In the genomic region with DNA sequence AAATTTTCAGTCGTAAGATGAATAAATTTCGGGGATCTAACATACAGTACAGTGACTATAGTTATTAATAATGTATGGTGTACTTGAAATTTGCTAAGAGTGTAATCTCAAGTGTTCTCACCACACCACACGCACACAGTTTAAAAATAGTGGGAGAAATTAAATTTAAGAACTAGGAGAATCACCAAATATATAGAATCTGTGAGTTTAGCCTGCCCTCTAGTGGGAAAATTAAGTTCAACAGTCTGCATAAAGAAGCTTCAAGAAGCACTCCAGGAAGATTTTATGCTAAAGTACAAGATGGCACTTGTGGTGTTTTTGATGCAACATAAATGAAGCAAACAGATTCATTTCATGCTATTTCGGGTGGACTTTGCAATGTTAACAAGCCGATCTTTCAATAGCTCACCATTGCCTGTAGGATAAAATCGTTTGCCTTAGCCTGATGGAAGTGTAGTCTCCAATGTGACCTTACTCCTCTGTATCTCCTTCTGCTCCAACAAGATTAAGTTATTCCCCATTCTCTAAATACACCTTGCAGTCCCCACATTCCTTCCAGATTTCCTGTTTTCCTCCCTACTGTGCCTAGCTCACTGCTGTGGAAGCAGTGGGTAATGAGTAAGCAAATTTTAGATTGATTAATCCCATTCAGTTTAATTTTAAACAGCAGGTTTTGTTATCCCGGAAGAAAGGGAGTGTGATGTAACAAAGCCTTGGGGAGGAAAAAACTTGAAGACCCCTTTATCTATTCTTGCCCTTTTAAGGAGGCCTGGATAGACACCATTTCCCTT, we compare ENCODE assay signal across 8 cellular contexts. TPM values are rescaled to one million over a fixed set of nuclear protein-coding genes. Genes with fewer than 3 reads are reported as not detected.
DNase-seq lines count a peak whose midpoint lies in the region; ATAC-seq and TF ChIP-seq lines count a peak whose summit lies in the region.

No MANE protein-coding gene starts in this region.

- H3K4me1 ChIP-seq in cardiac muscle cell (ENCODE audit: low read depth) (no peaks in the 10 kb centered on the region), esophagus muscularis mucosa (peaks cover 7 to 25% (median 22%) of the 10 kb centered on the region in 4 donors), ovary (ENCODE audit: insufficient read depth) (peaks cover 2% of the 10 kb centered on the region)

- H3K36me3 ChIP-seq in cardiac muscle cell (no peaks in the 10 kb centered on the region), esophagus muscularis mucosa (no peaks in the 10 kb centered on the region), ovary (no peaks in the 10 kb centered on the region)

- DNase-seq in cardiac muscle cell (ENCODE audit: low read depth in 1 of 2, low spot score in 1 of 2) (peak; percentile 71 to 84), Right ventricle myocardium inferior (ENCODE audit: missing footprints) (no peak), NCI-H1105 (lab: John Stamatoyannopoulos, UW) (peak; percentile 68), SHP77 treated with DMSO at 0.1 percent for 48 hours (lab: John Stamatoyannopoulos, UW) (peak; percentile 59), esophagus muscularis mucosa (ENCODE audit: extremely low spot score) (no peak), ovary (no peak), epidermal melanocyte (ENCODE audit: insufficient read length, low spot score) (no peak)

- WGBS in esophagus muscularis mucosa: 22% methylated on average over 7 of the region's 7 CpGs
- WGBS in ovary, 3 donors: 18 to 24% (median 18%) methylated on average over 7 of the region's 7 CpGs

- TF ChIP-seq EP300 in esophagus muscularis mucosa (IDR thresholded peaks at IDR 0.05) (no peak), ovary (IDR thresholded peaks at IDR 0.05) (no peak)

- peak; percentile 58 for TF ChIP-seq CTCF in cardiac muscle cell (IDR thresholded peaks at IDR 0.05; ENCODE audit: low read depth, low read length)
- TF ChIP-seq CTCF in esophagus muscularis mucosa (IDR thresholded peaks at IDR 0.05): peak; percentile 83 to 84 (median 83)
- peak; percentile 55 to 76 (median 75) for TF ChIP-seq CTCF in ovary (IDR thresholded peaks at IDR 0.05)

- no peak overlapping the region for H3K27ac ChIP-seq in cardiac muscle cell
- H3K27ac ChIP-seq in esophagus muscularis mucosa (replicated peaks in 1 of 4): no peak overlapping the region
- H3K27ac ChIP-seq in ovary: no peak overlapping the region

- H3K4me3 ChIP-seq in cardiac muscle cell (no peak overlapping the region), esophagus muscularis mucosa (no peak overlapping the region), ovary (no peak overlapping the region)

- ATAC-seq in Right ventricle myocardium inferior (no peak), GM18858 (IDR thresholded peaks at IDR 0.05; ENCODE audit: unreplicated experiment) (no peak)

- intact Hi-C loops in Right ventricle myocardium inferior (cut with DNase I) (loop anchor here (1.0 to 2.0 kb wide), 2 partner anchors 57 to 73 kb away; no protein-coding TSS in a partner anchor), esophagus muscularis mucosa (cut with DNase I) (loop anchor here (2.0 to 5.0 kb wide), 2 partner anchors 57 to 71 kb away; no protein-coding TSS in a partner anchor), ovary (cut with DNase I) (loop anchor here (2.0 to 5.0 kb wide), 2 partner anchors 56 to 73 kb away; no protein-coding TSS in a partner anchor)

- H3K27me3 ChIP-seq in cardiac muscle cell (no peaks in the 10 kb centered on the region), esophagus muscularis mucosa (no peaks in the 10 kb centered on the region), ovary (no peaks in the 10 kb centered on the region)

- H3K9me3 ChIP-seq in cardiac muscle cell (ENCODE audit: low read depth) (no peaks in the 10 kb centered on the region), esophagus muscularis mucosa (no peaks in the 10 kb centered on the region), ovary (no peaks in the 10 kb centered on the region)

- TF ChIP-seq POLR2A in esophagus muscularis mucosa (IDR thresholded peaks at IDR 0.05; ENCODE audit: low read depth) (no peak), ovary (IDR thresholded peaks at IDR 0.05) (no peak)

RNA-seq across cellular contexts. Expression of gene PIK3C2B, which starts 8.7 kb away (rescaled TPM):
- total RNA-seq in cardiac muscle cell: 23.3 and 36.1 TPM in 2 replicates
- polyA plus RNA-seq in cardiac muscle cell: 10.4 and 11.2 TPM in 2 replicates
- 22.7 TPM for total RNA-seq in Right ventricle myocardium inferior
- total RNA-seq in esophagus muscularis mucosa: 10 to 100 TPM; 10.8 to 15.8 (median 13.6) TPM
- 10 to 100 TPM in 5 of 7 donors, 1 to 10 TPM in 2; 5.6 to 26.0 (median 12.8) TPM for total RNA-seq in ovary
- 1 to 10 TPM; 6.2 to 7.9 TPM for polyA plus RNA-seq in ovary

RNA-seq across cellular contexts. Expression of gene MDM4, which starts 12.9 kb away (rescaled TPM):
- 38.6 and 62.0 TPM in 2 replicates for total RNA-seq in cardiac muscle cell
- polyA plus RNA-seq in cardiac muscle cell: 22.5 and 30.8 TPM in 2 replicates
- total RNA-seq in Right ventricle myocardium inferior: 28.6 TPM
- total RNA-seq in esophagus muscularis mucosa: 10 to 100 TPM; 21.6 to 51.1 (median 28.5) TPM
- total RNA-seq in ovary: 100 to 1,000 TPM in 1 of 7 donors, 10 to 100 TPM in 6; 60.3 to 113 (median 80.0) TPM
- polyA plus RNA-seq in ovary: 10 to 100 TPM; 10.2 to 30.7 TPM

Comparison
In these comparisons a context has a peak if more than half of its experiments do, and no peak if none do; other contexts are left out.
1. DNase-seq: peak in cardiac muscle cell (2 of 2), NCI-H1105 (single experiment) and SHP77 treated with DMSO at 0.1 percent for 48 hours (single experiment); none in Right ventricle myocardium inferior (single experiment), esophagus muscularis mucosa (single experiment), ovary (0 of 5) and epidermal melanocyte (single experiment).
2. Peak in every context shown above with its lines, with median percentiles within 50 percentile points of each other: CTCF ChIP-seq.